9 cellular contexts compared by ENCODE assay signal in genomic region chr15:77599899-77600298, GRCh38. TPM values are rescaled to one million over a fixed set of nuclear protein-coding genes. Genes with fewer than 3 reads are reported as not detected.
A peak's percentile ranks its signal among the peaks of the same experiment; 100 is the strongest.
DNase-seq lines count a peak whose midpoint lies in the region; ATAC-seq and TF ChIP-seq lines count a peak whose summit lies in the region.
"Had no signal": no experiment of that assay in that cellular context is flagged by ENCODE, and none has a peak within 500 bp of the region (broad histone marks: within the 10 kb centered on the region; RNA-seq: fewer than 3 reads in every experiment).

No MANE protein-coding gene starts in this region.

- H3K4me3 Mint-ChIP-seq in neural crest cell = peak overlapping the region; percentile 33

- no peak for ATAC-seq in HG03025 (IDR thresholded peaks at IDR 0.05; ENCODE audit: low FRiP score, unreplicated experiment)
- ATAC-seq in GM21825 (IDR thresholded peaks at IDR 0.05; ENCODE audit: unreplicated experiment) = no peak

- TF ChIP-seq CTCF in cardiac fibroblast (IDR thresholded peaks at IDR 0.05; ENCODE audit: low read depth, low read length) (no peak), neural crest cell (conservative IDR thresholded peaks at IDR 0.05) (no peak)

- peak overlapping the region; percentile 78 for H3K27ac Mint-ChIP-seq in neural crest cell (ENCODE audit: unreplicated experiment)

- H3K4me1 Mint-ChIP-seq in neural crest cell = peaks cover 53% of the 10 kb centered on the region

- no peak overlapping the region for H3K4me3 ChIP-seq in cardiac fibroblast (replicated peaks in 1 of 2; ENCODE audit: low read depth in 2 of 2, low read length in 2 of 2)

- no peaks in the 10 kb centered on the region for H3K27me3 Mint-ChIP-seq in neural crest cell (ENCODE audit: low read depth)

- DNase-seq in H4 (ENCODE audit: low spot score) = peak; percentile 61
- DNase-seq in NCI-H2171 (lab: John Stamatoyannopoulos, UW) = peak; percentile 54
- DNase-seq in cardiac fibroblast (ENCODE audit: low read depth in 2 of 2) = peak; percentile 49 to 64
- no peak for DNase-seq in neural crest cell (ENCODE audit: low read depth, low spot score)
- DNase-seq in glomerular visceral epithelial cell (ENCODE audit: extremely low spot score) = no peak
- DNase-seq in SW480 (ENCODE audit: low spot score) = no peak
- DNase-seq: stimulated activated CD4-positive, alpha-beta T cell treated with anti-CD3 and anti-CD28 coated beads, Interleukin-12 subunit alpha, Interleukin-12 subunit beta, amount 100 ng/mL, for 4 hours had no signal

- no peaks in the 10 kb centered on the region for H3K9me3 Mint-ChIP-seq in neural crest cell

- no peaks in the 10 kb centered on the region for H3K36me3 Mint-ChIP-seq in neural crest cell (ENCODE audit: low read depth)

RNA-seq across cellular contexts. Expression of gene LINGO1, which starts 32.8 kb away (rescaled TPM):
- total RNA-seq in H4 (2014; rRNA removed; shearing (Covaris generic)) = 0.41 TPM in 1 of 2 replicates, not detected in the other
- 31.0 and 36.8 TPM in 2 replicates for total RNA-seq in neural crest cell

Comparison
In these comparisons a context has a peak if more than half of its experiments do, and no peak if none do; other contexts are left out.
1. DNase-seq: peak in H4 (single experiment), NCI-H2171 (single experiment) and cardiac fibroblast (2 of 2); none in neural crest cell (single experiment), glomerular visceral epithelial cell (single experiment) and SW480 (single experiment).
2. RNA of gene LINGO1, which starts 32.8 kb away (total RNA-seq): 31.0 to 36.8 TPM in neural crest cell; 0.41 TPM in H4; every median in the first group is over 10 times any median in the second.